1 cellular context compared by ENCODE assay signal in the genomic region with DNA sequence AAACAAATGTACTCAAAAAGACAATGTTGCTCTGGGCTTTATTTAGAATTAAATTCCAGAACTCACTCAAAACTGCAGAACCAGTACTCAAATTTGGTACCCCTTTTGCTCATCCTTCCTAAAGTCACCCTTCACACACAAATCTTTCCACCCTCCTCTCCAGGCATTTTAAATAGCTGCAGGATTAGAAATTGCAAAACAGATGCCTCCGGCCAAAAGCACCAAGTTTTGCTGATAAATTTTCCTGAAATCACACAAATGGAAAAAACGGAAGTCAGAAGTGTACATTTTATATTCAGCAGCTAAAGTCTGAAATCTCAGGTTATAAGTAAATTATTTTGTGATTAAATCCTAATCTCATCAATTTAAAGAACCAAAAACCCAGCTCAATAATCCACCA.
TF ChIP-seq lines count a peak whose summit lies in the region.

No MANE protein-coding gene starts in this region.

TF ChIP-seq in IMR-90, 13 proteins besides CTCF, POLR2A, EP300 and RAD21:
- no peak for TF ChIP-seq CHD1 (IDR thresholded peaks at IDR 0.05; ENCODE audit: low read depth, low read length)
- no peak for TF ChIP-seq RCOR1 (IDR thresholded peaks at IDR 0.05; ENCODE audit: insufficient replicate concordance, low read length)
- TF ChIP-seq, protein P1, sequence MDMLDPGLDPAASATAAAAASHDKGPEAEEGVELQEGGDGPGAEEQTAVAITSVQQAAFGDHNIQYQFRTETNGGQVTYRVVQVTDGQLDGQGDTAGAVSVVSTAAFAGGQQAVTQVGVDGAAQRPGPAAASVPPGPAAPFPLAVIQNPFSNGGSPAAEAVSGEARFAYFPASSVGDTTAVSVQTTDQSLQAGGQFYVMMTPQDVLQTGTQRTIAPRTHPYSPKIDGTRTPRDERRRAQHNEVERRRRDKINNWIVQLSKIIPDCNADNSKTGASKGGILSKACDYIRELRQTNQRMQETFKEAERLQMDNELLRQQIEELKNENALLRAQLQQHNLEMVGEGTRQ (IDR thresholded peaks at IDR 0.05; ENCODE audit: low read depth, low read length), result no peak
- no peak for TF ChIP-seq FOS (IDR thresholded peaks at IDR 0.05; ENCODE audit: low read depth, low read length)
- TF ChIP-seq SMC3 (IDR thresholded peaks at IDR 0.05; ENCODE audit: low read depth, low read length), result no peak
- TF ChIP-seq CEBPB (IDR thresholded peaks at IDR 0.05; ENCODE audit: low read depth, low read length), result no peak
- no peak for TF ChIP-seq MAZ (IDR thresholded peaks at IDR 0.05; ENCODE audit: borderline replicate concordance, low read depth, low read length)
- TF ChIP-seq, protein P2, sequence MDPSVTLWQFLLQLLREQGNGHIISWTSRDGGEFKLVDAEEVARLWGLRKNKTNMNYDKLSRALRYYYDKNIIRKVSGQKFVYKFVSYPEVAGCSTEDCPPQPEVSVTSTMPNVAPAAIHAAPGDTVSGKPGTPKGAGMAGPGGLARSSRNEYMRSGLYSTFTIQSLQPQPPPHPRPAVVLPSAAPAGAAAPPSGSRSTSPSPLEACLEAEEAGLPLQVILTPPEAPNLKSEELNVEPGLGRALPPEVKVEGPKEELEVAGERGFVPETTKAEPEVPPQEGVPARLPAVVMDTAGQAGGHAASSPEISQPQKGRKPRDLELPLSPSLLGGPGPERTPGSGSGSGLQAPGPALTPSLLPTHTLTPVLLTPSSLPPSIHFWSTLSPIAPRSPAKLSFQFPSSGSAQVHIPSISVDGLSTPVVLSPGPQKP (IDR thresholded peaks at IDR 0.05; ENCODE audit: borderline replicate concordance, low read depth, low read length), result no peak
- no peak for TF ChIP-seq MXI1 (IDR thresholded peaks at IDR 0.05; ENCODE audit: borderline replicate concordance, low read depth, low read length)
- no peak for TF ChIP-seq BHLHE40 (IDR thresholded peaks at IDR 0.05; ENCODE audit: low read depth, low read length)
- no peak for TF ChIP-seq RFX5 (IDR thresholded peaks at IDR 0.05; ENCODE audit: low read depth, low read length)
- no peak for TF ChIP-seq MAFK (IDR thresholded peaks at IDR 0.05; ENCODE audit: low read depth, low read length)
- no peak for TF ChIP-seq NFE2L2 (IDR thresholded peaks at IDR 0.05; ENCODE audit: low read depth, low read length)
TF ChIP-seq in IMR-90: peak in this region for 0.
